ENCODE assay signal across 8 cellular contexts in the genomic region with DNA sequence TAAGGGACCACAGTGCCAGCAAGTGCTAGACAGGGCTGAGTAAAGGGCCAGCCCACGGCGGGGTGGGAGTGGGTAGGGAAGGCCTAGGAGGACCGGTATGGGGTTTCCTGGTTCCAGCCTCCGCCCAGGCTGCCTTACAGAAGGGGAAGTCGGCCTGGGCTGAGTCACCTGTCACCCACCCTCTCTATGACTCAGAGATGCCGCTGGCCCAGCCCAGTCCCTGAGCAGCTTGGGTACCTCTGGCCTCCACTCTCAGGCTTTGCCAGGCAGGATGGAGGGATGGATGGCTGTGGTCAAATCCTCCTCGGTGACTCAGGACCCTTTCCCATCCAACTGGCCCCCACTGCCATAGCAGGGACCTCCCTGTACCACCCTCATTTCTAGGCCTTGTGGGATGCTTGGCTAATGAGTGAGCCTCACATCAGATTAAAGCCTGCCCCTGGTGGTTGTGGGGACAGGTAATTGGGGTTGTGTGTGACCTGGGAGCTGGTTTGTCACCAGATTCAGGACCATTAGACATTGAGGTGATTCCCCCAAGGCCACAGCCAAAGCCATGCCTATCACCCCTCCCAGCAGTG. TPM values are rescaled to one million over a fixed set of nuclear protein-coding genes. Genes with fewer than 3 reads are reported as not detected.
DNase-seq lines count a peak whose midpoint lies in the region; ATAC-seq, FAIRE-seq and TF ChIP-seq lines count a peak whose summit lies in the region.

No MANE protein-coding gene starts in this region.

- peak; percentile 71 for ATAC-seq in HG03442 (IDR thresholded peaks at IDR 0.05; ENCODE audit: unreplicated experiment)
- ATAC-seq in naive thymus-derived CD8-positive, alpha-beta T cell = peak; percentile 57 to 97
- no peak for ATAC-seq in HG02588 (IDR thresholded peaks at IDR 0.05; ENCODE audit: unreplicated experiment)
- ATAC-seq in GM21786 (IDR thresholded peaks at IDR 0.05; ENCODE audit: unreplicated experiment) = no peak

- H3K36me3 Mint-ChIP-seq in naive thymus-derived CD8-positive, alpha-beta T cell = peaks cover 0 to 5% (median 3%) of the 10 kb centered on the region in 3 donors

- peak; percentile 83 for DNase-seq in EH (ENCODE audit: low read depth)
- DNase-seq in activated CD4-positive, CD25-positive, alpha-beta regulatory T cell treated with anti-CD3 and anti-CD28 coated beads, Interleukin-2, amount 50 U/mL, for 16 hours (ENCODE audit: low read depth, low spot score) = peak; percentile 58
- peak; percentile 58 to 88 for DNase-seq in cardiac fibroblast (ENCODE audit: low read depth in 2 of 2)
- DNase-seq in naive thymus-derived CD8-positive, alpha-beta T cell = peak in 1 of 10 donors; percentile 52
- DNase-seq in urothelium cell line (ENCODE audit: low spot score) = peak; percentile 97

- peak; percentile 18 for TF ChIP-seq CTCF in cardiac fibroblast (IDR thresholded peaks at IDR 0.05; ENCODE audit: low read depth, low read length)

- H3K4me3 ChIP-seq in cardiac fibroblast (replicated peaks in 1 of 2; ENCODE audit: low read depth in 2 of 2, low read length in 2 of 2) = no peak overlapping the region

- no peaks in the 10 kb centered on the region for H3K9me3 Mint-ChIP-seq in naive thymus-derived CD8-positive, alpha-beta T cell

- H3K4me1 Mint-ChIP-seq in naive thymus-derived CD8-positive, alpha-beta T cell = peaks cover 0 to 12% (median 4%) of the 10 kb centered on the region in 4 donors

- POLR2A ChIA-PET in naive thymus-derived CD8-positive, alpha-beta T cell (lab: Charles Lee) = no interaction called here

- H3K4me3 Mint-ChIP-seq in naive thymus-derived CD8-positive, alpha-beta T cell = no peak overlapping the region

- peak overlapping the region in 5 of 10 donors; percentile 6 to 70 (median 25) for H3K27ac Mint-ChIP-seq in naive thymus-derived CD8-positive, alpha-beta T cell

- FAIRE-seq in urothelium cell line (lab: Jason Lieb, UNC) = peak; percentile 94

- no peaks in the 10 kb centered on the region for H3K27me3 Mint-ChIP-seq in naive thymus-derived CD8-positive, alpha-beta T cell

RNA-seq across cellular contexts. Expression of a gene that starts 13.9 kb away (rescaled TPM):
- 1 to 10 TPM; 1.5 to 1.6 TPM for total RNA-seq in naive thymus-derived CD8-positive, alpha-beta T cell
- under 1 TPM; 0.64 to 0.94 (median 0.94) TPM for polyA plus RNA-seq in naive thymus-derived CD8-positive, alpha-beta T cell

RNA-seq across cellular contexts. Expression of a gene that starts 18.2 kb away (rescaled TPM):
- 10 to 100 TPM; 14.8 to 18.6 TPM for total RNA-seq in naive thymus-derived CD8-positive, alpha-beta T cell
- polyA plus RNA-seq in naive thymus-derived CD8-positive, alpha-beta T cell = 1 to 10 TPM; 5.1 to 7.8 (median 6.6) TPM

RNA-seq across cellular contexts. Expression of a gene that starts 42.5 kb away (rescaled TPM):
- under 1 TPM in 1 of 2 experiments, not detected in 1; 0.62 TPM for total RNA-seq in naive thymus-derived CD8-positive, alpha-beta T cell
- under 1 TPM in 1 of 3 donors, not detected in 2; 0.20 TPM for polyA plus RNA-seq in naive thymus-derived CD8-positive, alpha-beta T cell

RNA-seq across cellular contexts. Expression of a gene that starts 45.2 kb away (rescaled TPM):
- 1 to 10 TPM; 1.3 to 1.8 TPM for total RNA-seq in naive thymus-derived CD8-positive, alpha-beta T cell
- under 1 TPM; 0.60 to 0.75 (median 0.70) TPM for polyA plus RNA-seq in naive thymus-derived CD8-positive, alpha-beta T cell

RNA-seq across cellular contexts. Expression of a gene that starts 57.8 kb away (rescaled TPM):
- 10 to 100 TPM; 60.4 to 70.2 TPM for total RNA-seq in naive thymus-derived CD8-positive, alpha-beta T cell
- polyA plus RNA-seq in naive thymus-derived CD8-positive, alpha-beta T cell = 10 to 100 TPM; 34.0 to 57.8 (median 34.3) TPM

Comparison
In these comparisons a context has a peak if more than half of its experiments do, and no peak if none do; other contexts are left out.
1. ATAC-seq: peak in HG03442 (single experiment) and naive thymus-derived CD8-positive, alpha-beta T cell (2 of 2); none in HG02588 (single experiment) and GM21786 (single experiment).